In the genomic region with DNA sequence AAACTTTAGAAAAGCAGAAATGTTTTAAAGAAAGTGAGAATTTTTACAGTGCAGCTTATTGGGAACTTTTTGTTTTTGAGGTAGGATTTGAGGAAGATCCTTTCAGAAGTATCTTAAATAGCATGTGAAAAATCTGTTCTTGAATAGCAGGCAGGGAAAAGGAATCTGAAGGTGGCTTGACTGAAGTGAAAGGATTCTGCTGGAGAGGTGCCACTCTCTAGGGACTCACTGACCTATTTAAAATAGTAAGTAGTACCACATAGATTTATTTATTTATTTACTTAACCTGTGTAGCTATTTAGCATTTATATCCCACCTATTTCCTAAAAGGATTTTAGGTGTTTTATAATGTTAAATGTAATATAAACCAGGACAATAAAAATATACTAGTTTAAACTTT, we compare ENCODE assay signal across 1 cellular context.
TF ChIP-seq lines count a peak whose summit lies in the region.

No MANE protein-coding gene starts in this region.

TF ChIP-seq in GM23338, 12 proteins besides CTCF, POLR2A, EP300 and RAD21 (continued from another document):
- TF ChIP-seq, protein P1, sequence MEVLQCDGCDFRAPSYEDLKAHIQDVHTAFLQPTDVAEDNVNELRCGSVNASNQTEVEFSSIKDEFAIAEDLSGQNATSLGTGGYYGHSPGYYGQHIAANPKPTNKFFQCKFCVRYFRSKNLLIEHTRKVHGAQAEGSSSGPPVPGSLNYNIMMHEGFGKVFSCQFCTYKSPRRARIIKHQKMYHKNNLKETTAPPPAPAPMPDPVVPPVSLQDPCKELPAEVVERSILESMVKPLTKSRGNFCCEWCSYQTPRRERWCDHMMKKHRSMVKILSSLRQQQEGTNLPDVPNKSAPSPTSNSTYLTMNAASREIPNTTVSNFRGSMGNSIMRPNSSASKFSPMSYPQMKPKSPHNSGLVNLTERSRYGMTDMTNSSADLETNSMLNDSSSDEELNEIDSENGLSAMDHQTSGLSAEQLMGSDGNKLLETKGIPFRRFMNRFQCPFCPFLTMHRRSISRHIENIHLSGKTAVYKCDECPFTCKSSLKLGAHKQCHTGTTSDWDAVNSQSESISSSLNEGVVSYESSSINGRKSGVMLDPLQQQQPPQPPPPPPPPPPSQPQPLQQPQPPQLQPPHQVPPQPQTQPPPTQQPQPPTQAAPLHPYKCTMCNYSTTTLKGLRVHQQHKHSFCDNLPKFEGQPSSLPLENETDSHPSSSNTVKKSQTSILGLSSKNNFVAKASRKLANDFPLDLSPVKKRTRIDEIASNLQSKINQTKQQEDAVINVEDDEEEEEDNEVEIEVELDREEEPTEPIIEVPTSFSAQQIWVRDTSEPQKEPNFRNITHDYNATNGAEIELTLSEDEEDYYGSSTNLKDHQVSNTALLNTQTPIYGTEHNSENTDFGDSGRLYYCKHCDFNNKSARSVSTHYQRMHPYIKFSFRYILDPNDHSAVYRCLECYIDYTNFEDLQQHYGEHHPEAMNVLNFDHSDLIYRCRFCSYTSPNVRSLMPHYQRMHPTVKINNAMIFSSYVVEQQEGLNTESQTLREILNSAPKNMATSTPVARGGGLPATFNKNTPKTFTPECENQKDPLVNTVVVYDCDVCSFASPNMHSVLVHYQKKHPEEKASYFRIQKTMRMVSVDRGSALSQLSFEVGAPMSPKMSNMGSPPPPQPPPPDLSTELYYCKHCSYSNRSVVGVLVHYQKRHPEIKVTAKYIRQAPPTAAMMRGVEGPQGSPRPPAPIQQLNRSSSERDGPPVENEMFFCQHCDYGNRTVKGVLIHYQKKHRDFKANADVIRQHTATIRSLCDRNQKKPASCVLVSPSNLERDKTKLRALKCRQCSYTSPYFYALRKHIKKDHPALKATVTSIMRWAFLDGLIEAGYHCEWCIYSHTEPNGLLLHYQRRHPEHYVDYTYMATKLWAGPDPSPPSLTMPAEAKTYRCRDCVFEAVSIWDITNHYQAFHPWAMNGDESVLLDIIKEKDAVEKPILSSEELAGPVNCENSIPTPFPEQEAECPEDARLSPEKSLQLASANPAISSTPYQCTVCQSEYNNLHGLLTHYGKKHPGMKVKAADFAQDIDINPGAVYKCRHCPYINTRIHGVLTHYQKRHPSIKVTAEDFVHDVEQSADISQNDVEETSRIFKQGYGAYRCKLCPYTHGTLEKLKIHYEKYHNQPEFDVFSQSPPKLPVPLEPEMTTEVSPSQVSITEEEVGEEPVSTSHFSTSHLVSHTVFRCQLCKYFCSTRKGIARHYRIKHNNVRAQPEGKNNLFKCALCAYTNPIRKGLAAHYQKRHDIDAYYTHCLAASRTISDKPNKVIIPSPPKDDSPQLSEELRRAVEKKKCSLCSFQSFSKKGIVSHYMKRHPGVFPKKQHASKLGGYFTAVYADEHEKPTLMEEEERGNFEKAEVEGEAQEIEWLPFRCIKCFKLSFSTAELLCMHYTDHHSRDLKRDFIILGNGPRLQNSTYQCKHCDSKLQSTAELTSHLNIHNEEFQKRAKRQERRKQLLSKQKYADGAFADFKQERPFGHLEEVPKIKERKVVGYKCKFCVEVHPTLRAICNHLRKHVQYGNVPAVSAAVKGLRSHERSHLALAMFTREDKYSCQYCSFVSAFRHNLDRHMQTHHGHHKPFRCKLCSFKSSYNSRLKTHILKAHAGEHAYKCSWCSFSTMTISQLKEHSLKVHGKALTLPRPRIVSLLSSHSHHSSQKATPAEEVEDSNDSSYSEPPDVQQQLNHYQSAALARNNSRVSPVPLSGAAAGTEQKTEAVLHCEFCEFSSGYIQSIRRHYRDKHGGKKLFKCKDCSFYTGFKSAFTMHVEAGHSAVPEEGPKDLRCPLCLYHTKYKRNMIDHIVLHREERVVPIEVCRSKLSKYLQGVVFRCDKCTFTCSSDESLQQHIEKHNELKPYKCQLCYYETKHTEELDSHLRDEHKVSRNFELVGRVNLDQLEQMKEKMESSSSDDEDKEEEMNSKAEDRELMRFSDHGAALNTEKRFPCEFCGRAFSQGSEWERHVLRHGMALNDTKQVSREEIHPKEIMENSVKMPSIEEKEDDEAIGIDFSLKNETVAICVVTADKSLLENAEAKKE (CRISPR knock-in tag; IDR thresholded peaks at IDR 0.05): no peak
- TF ChIP-seq, protein P2, sequence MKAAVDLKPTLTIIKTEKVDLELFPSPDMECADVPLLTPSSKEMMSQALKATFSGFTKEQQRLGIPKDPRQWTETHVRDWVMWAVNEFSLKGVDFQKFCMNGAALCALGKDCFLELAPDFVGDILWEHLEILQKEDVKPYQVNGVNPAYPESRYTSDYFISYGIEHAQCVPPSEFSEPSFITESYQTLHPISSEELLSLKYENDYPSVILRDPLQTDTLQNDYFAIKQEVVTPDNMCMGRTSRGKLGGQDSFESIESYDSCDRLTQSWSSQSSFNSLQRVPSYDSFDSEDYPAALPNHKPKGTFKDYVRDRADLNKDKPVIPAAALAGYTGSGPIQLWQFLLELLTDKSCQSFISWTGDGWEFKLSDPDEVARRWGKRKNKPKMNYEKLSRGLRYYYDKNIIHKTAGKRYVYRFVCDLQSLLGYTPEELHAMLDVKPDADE (IDR thresholded peaks at IDR 0.05): no peak
- TF ChIP-seq ZNF331 (CRISPR knock-in tag; IDR thresholded peaks at IDR 0.05; ENCODE audit: low read depth) (no peak), POLR2AphosphoS5 (IDR thresholded peaks at IDR 0.05; ENCODE audit: low read depth) (no peak), CREB1 (CRISPR knock-in tag; IDR thresholded peaks at IDR 0.05; ENCODE audit: low read depth) (no peak)
TF ChIP-seq in GM23338: peak in this region for 0.
